In the genomic region with DNA sequence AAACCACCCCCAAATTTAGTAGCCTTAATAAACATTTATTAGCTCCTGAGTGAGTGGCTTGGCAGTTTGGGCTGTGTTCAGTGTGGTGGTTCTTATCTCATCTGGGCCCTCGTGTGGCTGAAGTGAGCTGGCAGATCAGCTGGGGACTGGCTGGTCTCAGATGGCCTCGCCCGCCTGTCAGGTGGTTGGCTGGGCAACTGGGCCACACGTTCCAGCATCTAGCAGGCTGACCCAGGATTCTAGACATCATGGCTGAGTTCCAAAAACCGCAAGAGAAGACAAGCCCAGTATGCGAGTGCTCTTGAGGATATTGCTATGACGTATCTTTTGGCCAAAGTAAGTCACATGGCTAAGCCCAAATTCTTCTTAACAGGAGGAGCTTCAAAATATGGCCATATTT, we compare ENCODE assay signal across 1 cellular context.
TF ChIP-seq lines count a peak whose summit lies in the region.

No MANE protein-coding gene starts in this region.

TF ChIP-seq in K562, 482 proteins besides CTCF, POLR2A, EP300 and RAD21 (continued from another document and continues in another):
- TF ChIP-seq, protein P1, sequence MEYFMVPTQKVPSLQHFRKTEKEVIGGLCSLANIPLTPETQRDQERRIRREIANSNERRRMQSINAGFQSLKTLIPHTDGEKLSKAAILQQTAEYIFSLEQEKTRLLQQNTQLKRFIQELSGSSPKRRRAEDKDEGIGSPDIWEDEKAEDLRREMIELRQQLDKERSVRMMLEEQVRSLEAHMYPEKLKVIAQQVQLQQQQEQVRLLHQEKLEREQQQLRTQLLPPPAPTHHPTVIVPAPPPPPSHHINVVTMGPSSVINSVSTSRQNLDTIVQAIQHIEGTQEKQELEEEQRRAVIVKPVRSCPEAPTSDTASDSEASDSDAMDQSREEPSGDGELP (CRISPR knock-in tag; IDR thresholded peaks at IDR 0.05; ENCODE audit: borderline replicate concordance): peak; percentile 99
- TF ChIP-seq SMAD4 (CRISPR knock-in tag; conservative IDR thresholded peaks at IDR 0.05) (peak; percentile 58; the same call in 1 of the 2 replicates), DIDO1 (tag; IDR thresholded peaks at IDR 0.05; ENCODE audit: low read depth) (no peak), COPS2 (conservative IDR thresholded peaks at IDR 0.05) (no peak), POLR2AphosphoS5 (IDR thresholded peaks at IDR 0.05; ENCODE audit: control insufficient read depth, insufficient read depth, low read depth, low read length) (no peak), CBFA2T3 (IDR thresholded peaks at IDR 0.05) (peak; percentile 38; the same call in 1 of the 2 replicates), CBFA2T2 (conservative IDR thresholded peaks at IDR 0.05) (0 out of 2 replicates have a peak, but pooled peaks have one; percentile 5), ZNF133 (CRISPR knock-in tag; IDR thresholded peaks at IDR 0.05) (no peak), CREBBP (IDR thresholded peaks at IDR 0.05; ENCODE audit: low read depth, low read length) (no peak), ARID2 (IDR thresholded peaks at IDR 0.05) (no peak), MYBL2 (IDR thresholded peaks at IDR 0.05; ENCODE audit: low read depth) (no peak), MYBL2 (CRISPR knock-in tag; IDR thresholded peaks at IDR 0.05; ENCODE audit: borderline replicate concordance) (no peak), ZNF583 (CRISPR knock-in tag; IDR thresholded peaks at IDR 0.05) (peak; percentile 21; the same call in 1 of the 2 replicates), HNRNPL (IDR thresholded peaks at IDR 0.05; ENCODE audit: low read depth, low read length) (no peak), TEAD1 (CRISPR knock-in tag; IDR thresholded peaks at IDR 0.05) (peak in 1 of 2 experiments; percentile 66; a peak in 2 of 4 replicates), ZC3H11A (IDR thresholded peaks at IDR 0.05; ENCODE audit: low read depth, low read length) (no peak), CC2D1A (IDR thresholded peaks at IDR 0.05) (no peak), GABPB1 (CRISPR knock-in tag; IDR thresholded peaks at IDR 0.05) (0 out of 2 replicates have a peak, but pooled peaks have one; percentile 17), ELF4 (CRISPR knock-in tag; IDR thresholded peaks at IDR 0.05) (peak; percentile 65; the same call in 1 of the 2 replicates), SMARCA4 (IDR thresholded peaks at IDR 0.05) (no peak), ZNF780A (CRISPR knock-in tag; IDR thresholded peaks at IDR 0.05) (no peak), TBP (optimal IDR thresholded peaks at IDR 0.05; ENCODE audit: low read depth, low read length) (no peak), ATF7 (IDR thresholded peaks at IDR 0.05) (peak; percentile 68; the same call in 1 of the 2 replicates), HDAC1 (IDR thresholded peaks at IDR 0.05) (no peak), MED1 (CRISPR knock-in tag; IDR thresholded peaks at IDR 0.05; ENCODE audit: borderline replicate concordance) (no peak), NFE2 (IDR thresholded peaks at IDR 0.05; ENCODE audit: low read depth) (peak; percentile 5; the same call in 1 of the 2 replicates), HDAC2 (IDR thresholded peaks at IDR 0.05) (no peak), ZNF143 (CRISPR knock-in tag; IDR thresholded peaks at IDR 0.05) (no peak), L3MBTL2 (IDR thresholded peaks at IDR 0.05) (peak; percentile 65; the same call in 1 of the 2 replicates), SPI1 (IDR thresholded peaks at IDR 0.05; ENCODE audit: borderline replicate concordance, low read depth, low read length) (no peak), RCOR1 (IDR thresholded peaks at IDR 0.05; ENCODE audit: borderline replicate concordance in 1 of 2, low read depth in 2 of 2, low read length in 2 of 2) (peak in 1 of 2 experiments; percentile 3; a peak in 1 of 4 replicates), ATF1 (CRISPR knock-in tag; IDR thresholded peaks at IDR 0.05) (no peak), ATF1 (tag; IDR thresholded peaks at IDR 0.05) (peak; percentile 75)
- TF ChIP-seq, protein P2, sequence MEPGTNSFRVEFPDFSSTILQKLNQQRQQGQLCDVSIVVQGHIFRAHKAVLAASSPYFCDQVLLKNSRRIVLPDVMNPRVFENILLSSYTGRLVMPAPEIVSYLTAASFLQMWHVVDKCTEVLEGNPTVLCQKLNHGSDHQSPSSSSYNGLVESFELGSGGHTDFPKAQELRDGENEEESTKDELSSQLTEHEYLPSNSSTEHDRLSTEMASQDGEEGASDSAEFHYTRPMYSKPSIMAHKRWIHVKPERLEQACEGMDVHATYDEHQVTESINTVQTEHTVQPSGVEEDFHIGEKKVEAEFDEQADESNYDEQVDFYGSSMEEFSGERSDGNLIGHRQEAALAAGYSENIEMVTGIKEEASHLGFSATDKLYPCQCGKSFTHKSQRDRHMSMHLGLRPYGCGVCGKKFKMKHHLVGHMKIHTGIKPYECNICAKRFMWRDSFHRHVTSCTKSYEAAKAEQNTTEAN (CRISPR knock-in tag; IDR thresholded peaks at IDR 0.05): no peak
- TF ChIP-seq, protein P3, sequence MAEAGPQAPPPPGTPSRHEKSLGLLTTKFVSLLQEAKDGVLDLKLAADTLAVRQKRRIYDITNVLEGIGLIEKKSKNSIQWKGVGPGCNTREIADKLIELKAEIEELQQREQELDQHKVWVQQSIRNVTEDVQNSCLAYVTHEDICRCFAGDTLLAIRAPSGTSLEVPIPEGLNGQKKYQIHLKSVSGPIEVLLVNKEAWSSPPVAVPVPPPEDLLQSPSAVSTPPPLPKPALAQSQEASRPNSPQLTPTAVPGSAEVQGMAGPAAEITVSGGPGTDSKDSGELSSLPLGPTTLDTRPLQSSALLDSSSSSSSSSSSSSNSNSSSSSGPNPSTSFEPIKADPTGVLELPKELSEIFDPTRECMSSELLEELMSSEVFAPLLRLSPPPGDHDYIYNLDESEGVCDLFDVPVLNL (CRISPR knock-in tag; IDR thresholded peaks at IDR 0.05; ENCODE audit: low read depth): no peak
- TF ChIP-seq, protein P4, sequence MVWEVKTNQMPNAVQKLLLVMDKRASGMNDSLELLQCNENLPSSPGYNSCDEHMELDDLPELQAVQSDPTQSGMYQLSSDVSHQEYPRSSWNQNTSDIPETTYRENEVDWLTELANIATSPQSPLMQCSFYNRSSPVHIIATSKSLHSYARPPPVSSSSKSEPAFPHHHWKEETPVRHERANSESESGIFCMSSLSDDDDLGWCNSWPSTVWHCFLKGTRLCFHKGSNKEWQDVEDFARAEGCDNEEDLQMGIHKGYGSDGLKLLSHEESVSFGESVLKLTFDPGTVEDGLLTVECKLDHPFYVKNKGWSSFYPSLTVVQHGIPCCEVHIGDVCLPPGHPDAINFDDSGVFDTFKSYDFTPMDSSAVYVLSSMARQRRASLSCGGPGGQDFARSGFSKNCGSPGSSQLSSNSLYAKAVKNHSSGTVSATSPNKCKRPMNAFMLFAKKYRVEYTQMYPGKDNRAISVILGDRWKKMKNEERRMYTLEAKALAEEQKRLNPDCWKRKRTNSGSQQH (CRISPR knock-in tag; IDR thresholded peaks at IDR 0.05): no peak
- TF ChIP-seq, protein P5, sequence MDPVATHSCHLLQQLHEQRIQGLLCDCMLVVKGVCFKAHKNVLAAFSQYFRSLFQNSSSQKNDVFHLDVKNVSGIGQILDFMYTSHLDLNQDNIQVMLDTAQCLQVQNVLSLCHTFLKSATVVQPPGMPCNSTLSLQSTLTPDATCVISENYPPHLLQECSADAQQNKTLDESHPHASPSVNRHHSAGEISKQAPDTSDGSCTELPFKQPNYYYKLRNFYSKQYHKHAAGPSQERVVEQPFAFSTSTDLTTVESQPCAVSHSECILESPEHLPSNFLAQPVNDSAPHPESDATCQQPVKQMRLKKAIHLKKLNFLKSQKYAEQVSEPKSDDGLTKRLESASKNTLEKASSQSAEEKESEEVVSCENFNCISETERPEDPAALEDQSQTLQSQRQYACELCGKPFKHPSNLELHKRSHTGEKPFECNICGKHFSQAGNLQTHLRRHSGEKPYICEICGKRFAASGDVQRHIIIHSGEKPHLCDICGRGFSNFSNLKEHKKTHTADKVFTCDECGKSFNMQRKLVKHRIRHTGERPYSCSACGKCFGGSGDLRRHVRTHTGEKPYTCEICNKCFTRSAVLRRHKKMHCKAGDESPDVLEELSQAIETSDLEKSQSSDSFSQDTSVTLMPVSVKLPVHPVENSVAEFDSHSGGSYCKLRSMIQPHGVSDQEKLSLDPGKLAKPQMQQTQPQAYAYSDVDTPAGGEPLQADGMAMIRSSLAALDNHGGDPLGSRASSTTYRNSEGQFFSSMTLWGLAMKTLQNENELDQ (CRISPR knock-in tag; IDR thresholded peaks at IDR 0.05; ENCODE audit: borderline replicate concordance): no peak
- TF ChIP-seq, protein P6, sequence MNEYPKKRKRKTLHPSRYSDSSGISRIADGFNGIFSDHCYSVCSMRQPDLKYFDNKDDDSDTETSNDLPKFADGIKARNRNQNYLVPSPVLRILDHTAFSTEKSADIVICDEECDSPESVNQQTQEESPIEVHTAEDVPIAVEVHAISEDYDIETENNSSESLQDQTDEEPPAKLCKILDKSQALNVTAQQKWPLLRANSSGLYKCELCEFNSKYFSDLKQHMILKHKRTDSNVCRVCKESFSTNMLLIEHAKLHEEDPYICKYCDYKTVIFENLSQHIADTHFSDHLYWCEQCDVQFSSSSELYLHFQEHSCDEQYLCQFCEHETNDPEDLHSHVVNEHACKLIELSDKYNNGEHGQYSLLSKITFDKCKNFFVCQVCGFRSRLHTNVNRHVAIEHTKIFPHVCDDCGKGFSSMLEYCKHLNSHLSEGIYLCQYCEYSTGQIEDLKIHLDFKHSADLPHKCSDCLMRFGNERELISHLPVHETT (CRISPR knock-in tag; conservative IDR thresholded peaks at IDR 0.05 in 1 of 2, IDR thresholded peaks at IDR 0.05 in 1 of 2): peak in 1 of 2 experiments; percentile 72; a peak in 1 of 4 replicates
- TF ChIP-seq, protein P7, sequence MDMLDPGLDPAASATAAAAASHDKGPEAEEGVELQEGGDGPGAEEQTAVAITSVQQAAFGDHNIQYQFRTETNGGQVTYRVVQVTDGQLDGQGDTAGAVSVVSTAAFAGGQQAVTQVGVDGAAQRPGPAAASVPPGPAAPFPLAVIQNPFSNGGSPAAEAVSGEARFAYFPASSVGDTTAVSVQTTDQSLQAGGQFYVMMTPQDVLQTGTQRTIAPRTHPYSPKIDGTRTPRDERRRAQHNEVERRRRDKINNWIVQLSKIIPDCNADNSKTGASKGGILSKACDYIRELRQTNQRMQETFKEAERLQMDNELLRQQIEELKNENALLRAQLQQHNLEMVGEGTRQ (CRISPR knock-in tag; IDR thresholded peaks at IDR 0.05): peak; percentile 58
- TF ChIP-seq, protein P8, sequence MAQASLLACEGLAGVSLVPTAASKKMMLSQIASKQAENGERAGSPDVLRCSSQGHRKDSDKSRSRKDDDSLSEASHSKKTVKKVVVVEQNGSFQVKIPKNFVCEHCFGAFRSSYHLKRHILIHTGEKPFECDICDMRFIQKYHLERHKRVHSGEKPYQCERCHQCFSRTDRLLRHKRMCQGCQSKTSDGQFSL (CRISPR knock-in tag; IDR thresholded peaks at IDR 0.05): no peak
- TF ChIP-seq, protein P8 (tag; IDR thresholded peaks at IDR 0.05): no peak
- TF ChIP-seq, protein P9, sequence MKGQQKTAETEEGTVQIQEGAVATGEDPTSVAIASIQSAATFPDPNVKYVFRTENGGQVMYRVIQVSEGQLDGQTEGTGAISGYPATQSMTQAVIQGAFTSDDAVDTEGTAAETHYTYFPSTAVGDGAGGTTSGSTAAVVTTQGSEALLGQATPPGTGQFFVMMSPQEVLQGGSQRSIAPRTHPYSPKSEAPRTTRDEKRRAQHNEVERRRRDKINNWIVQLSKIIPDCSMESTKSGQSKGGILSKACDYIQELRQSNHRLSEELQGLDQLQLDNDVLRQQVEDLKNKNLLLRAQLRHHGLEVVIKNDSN (CRISPR knock-in tag; IDR thresholded peaks at IDR 0.05): peak; percentile 55
- TF ChIP-seq, protein P10, sequence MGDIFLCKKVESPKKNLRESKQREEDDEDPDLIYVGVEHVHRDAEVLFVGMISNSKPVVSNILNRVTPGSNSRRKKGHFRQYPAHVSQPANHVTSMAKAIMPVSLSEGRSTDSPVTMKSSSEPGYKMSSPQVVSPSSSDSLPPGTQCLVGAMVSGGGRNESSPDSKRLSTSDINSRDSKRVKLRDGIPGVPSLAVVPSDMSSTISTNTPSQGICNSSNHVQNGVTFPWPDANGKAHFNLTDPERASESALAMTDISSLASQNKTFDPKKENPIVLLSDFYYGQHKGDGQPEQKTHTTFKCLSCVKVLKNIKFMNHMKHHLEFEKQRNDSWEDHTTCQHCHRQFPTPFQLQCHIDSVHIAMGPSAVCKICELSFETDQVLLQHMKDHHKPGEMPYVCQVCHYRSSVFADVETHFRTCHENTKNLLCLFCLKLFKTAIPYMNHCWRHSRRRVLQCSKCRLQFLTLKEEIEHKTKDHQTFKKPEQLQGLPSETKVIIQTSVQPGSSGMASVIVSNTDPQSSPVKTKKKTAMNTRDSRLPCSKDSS (IDR thresholded peaks at IDR 0.05; ENCODE audit: low read depth, partially characterized antibody): no peak
